Comparison of ENCODE assay signal across 10 cellular contexts in genomic region chr18:69233465-69234054, GRCh38.
"Had no signal": no experiment of that assay in that cellular context is flagged by ENCODE, and none has a peak within 500 bp of the region (broad histone marks: within the 10 kb centered on the region; RNA-seq: fewer than 3 reads in every experiment).

No MANE protein-coding gene starts in this region.

- H3K27ac ChIP-seq: lower lobe of right lung, neural progenitor cell, ovary had no signal

- ATAC-seq: lower lobe of right lung; stimulated activated effector memory CD8-positive, alpha-beta T cell treated with anti-CD3 and anti-CD28 coated beads, Interleukin-12 subunit alpha, Interleukin-12 subunit beta, amount 100 ng/mL, for 72 hours had no signal

- H3K4me2 ChIP-seq: neural progenitor cell had no signal

- H3K4me3 ChIP-seq: lower lobe of right lung, neural progenitor cell, ovary had no signal

- DNase-seq: activated CD4-positive, CD25-positive, alpha-beta regulatory T cell treated with anti-CD3 and anti-CD28 coated beads, Interleukin-2, amount 50 U/mL, for 72 hours; activated naive CD4-positive, alpha-beta T cell; activated naive CD8-positive, alpha-beta T cell treated with anti-CD3 and anti-CD28 coated beads, Interleukin-2, amount 10 ng/mL, durations not matched to agents 7 days and 5 days; hippocampal formation; lower lobe of right lung; ovary; T-helper 1 cell; T1000 had no signal

- H3K9me3 ChIP-seq: lower lobe of right lung, ovary had no signal

- H3K36me3 ChIP-seq: lower lobe of right lung, neural progenitor cell, ovary had no signal

- H3K27me3 ChIP-seq: neural progenitor cell, ovary had no signal

- H3K4me1 ChIP-seq: lower lobe of right lung, neural progenitor cell had no signal

- H3K9ac ChIP-seq: neural progenitor cell had no signal

- H2AFZ ChIP-seq: neural progenitor cell had no signal
